Comparison of ENCODE assay signal across 1 cellular context in genomic region chr2:46226620-46227019, GRCh38.
TF ChIP-seq lines count a peak whose summit lies in the region.

No MANE protein-coding gene starts in this region.

TF ChIP-seq in GM12878, 131 proteins besides CTCF, POLR2A, EP300 and RAD21 (continued from another document):
- TF ChIP-seq MTA2 (IDR thresholded peaks at IDR 0.05; ENCODE audit: low read depth), result peak; percentile 77
- 0 out of 2 replicates have a peak, but pooled peaks have one; percentile 29 for TF ChIP-seq TCF7 (IDR thresholded peaks at IDR 0.05; ENCODE audit: borderline replicate concordance)
- no peak for TF ChIP-seq ZZZ3 (IDR thresholded peaks at IDR 0.05; ENCODE audit: control insufficient read depth, insufficient read length, low read depth)
- TF ChIP-seq IRF4 (IDR thresholded peaks at IDR 0.05; ENCODE audit: low read depth, low read length), result no peak
- TF ChIP-seq YBX1 (IDR thresholded peaks at IDR 0.05), result no peak
- peak; percentile 64; the same call in 1 of the 2 replicates for TF ChIP-seq NFIC (IDR thresholded peaks at IDR 0.05; ENCODE audit: low read depth, low read length)
- TF ChIP-seq HDAC6 (IDR thresholded peaks at IDR 0.05; ENCODE audit: unreplicated experiment), result no peak
- TF ChIP-seq NRF1 (conservative IDR thresholded peaks at IDR 0.05; ENCODE audit: low read depth, low read length), result no peak
- TF ChIP-seq, protein P1, sequence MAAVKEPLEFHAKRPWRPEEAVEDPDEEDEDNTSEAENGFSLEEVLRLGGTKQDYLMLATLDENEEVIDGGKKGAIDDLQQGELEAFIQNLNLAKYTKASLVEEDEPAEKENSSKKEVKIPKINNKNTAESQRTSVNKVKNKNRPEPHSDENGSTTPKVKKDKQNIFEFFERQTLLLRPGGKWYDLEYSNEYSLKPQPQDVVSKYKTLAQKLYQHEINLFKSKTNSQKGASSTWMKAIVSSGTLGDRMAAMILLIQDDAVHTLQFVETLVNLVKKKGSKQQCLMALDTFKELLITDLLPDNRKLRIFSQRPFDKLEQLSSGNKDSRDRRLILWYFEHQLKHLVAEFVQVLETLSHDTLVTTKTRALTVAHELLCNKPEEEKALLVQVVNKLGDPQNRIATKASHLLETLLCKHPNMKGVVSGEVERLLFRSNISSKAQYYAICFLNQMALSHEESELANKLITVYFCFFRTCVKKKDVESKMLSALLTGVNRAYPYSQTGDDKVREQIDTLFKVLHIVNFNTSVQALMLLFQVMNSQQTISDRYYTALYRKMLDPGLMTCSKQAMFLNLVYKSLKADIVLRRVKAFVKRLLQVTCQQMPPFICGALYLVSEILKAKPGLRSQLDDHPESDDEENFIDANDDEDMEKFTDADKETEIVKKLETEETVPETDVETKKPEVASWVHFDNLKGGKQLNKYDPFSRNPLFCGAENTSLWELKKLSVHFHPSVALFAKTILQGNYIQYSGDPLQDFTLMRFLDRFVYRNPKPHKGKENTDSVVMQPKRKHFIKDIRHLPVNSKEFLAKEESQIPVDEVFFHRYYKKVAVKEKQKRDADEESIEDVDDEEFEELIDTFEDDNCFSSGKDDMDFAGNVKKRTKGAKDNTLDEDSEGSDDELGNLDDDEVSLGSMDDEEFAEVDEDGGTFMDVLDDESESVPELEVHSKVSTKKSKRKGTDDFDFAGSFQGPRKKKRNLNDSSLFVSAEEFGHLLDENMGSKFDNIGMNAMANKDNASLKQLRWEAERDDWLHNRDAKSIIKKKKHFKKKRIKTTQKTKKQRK (IDR thresholded peaks at IDR 0.05; ENCODE audit: low read depth, low read length), result no peak
- TF ChIP-seq GABPA (IDR thresholded peaks at IDR 0.05; ENCODE audit: low read depth), result no peak
- no peak for TF ChIP-seq RFX5 (IDR thresholded peaks at IDR 0.05; ENCODE audit: low read depth, low read length)
- no peak for TF ChIP-seq CBX3 (IDR thresholded peaks at IDR 0.05; ENCODE audit: borderline replicate concordance, low read depth)
- TF ChIP-seq NFXL1 (IDR thresholded peaks at IDR 0.05; ENCODE audit: borderline replicate concordance), result no peak
- TF ChIP-seq FOXM1 (IDR thresholded peaks at IDR 0.05; ENCODE audit: low read depth, low read length), result no peak
- peak; percentile 24; the same call in 1 of the 2 replicates for TF ChIP-seq RUNX3 (IDR thresholded peaks at IDR 0.05; ENCODE audit: low read length)
- TF ChIP-seq DPF2 (IDR thresholded peaks at IDR 0.05), result 0 out of 2 replicates have a peak, but pooled peaks have one; percentile 26
- TF ChIP-seq E4F1 (IDR thresholded peaks at IDR 0.05; ENCODE audit: borderline replicate concordance, partially characterized antibody), result no peak
- 0 out of 2 replicates have a peak, but pooled peaks have one; percentile 40 for TF ChIP-seq JUNB (IDR thresholded peaks at IDR 0.05)
- no peak for TF ChIP-seq ESRRA (IDR thresholded peaks at IDR 0.05; ENCODE audit: low read length)
- TF ChIP-seq, protein P2, sequence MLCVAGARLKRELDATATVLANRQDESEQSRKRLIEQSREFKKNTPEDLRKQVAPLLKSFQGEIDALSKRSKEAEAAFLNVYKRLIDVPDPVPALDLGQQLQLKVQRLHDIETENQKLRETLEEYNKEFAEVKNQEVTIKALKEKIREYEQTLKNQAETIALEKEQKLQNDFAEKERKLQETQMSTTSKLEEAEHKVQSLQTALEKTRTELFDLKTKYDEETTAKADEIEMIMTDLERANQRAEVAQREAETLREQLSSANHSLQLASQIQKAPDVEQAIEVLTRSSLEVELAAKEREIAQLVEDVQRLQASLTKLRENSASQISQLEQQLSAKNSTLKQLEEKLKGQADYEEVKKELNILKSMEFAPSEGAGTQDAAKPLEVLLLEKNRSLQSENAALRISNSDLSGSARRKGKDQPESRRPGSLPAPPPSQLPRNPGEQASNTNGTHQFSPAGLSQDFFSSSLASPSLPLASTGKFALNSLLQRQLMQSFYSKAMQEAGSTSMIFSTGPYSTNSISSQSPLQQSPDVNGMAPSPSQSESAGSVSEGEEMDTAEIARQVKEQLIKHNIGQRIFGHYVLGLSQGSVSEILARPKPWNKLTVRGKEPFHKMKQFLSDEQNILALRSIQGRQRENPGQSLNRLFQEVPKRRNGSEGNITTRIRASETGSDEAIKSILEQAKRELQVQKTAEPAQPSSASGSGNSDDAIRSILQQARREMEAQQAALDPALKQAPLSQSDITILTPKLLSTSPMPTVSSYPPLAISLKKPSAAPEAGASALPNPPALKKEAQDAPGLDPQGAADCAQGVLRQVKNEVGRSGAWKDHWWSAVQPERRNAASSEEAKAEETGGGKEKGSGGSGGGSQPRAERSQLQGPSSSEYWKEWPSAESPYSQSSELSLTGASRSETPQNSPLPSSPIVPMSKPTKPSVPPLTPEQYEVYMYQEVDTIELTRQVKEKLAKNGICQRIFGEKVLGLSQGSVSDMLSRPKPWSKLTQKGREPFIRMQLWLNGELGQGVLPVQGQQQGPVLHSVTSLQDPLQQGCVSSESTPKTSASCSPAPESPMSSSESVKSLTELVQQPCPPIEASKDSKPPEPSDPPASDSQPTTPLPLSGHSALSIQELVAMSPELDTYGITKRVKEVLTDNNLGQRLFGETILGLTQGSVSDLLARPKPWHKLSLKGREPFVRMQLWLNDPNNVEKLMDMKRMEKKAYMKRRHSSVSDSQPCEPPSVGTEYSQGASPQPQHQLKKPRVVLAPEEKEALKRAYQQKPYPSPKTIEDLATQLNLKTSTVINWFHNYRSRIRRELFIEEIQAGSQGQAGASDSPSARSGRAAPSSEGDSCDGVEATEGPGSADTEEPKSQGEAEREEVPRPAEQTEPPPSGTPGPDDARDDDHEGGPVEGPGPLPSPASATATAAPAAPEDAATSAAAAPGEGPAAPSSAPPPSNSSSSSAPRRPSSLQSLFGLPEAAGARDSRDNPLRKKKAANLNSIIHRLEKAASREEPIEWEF (IDR thresholded peaks at IDR 0.05; ENCODE audit: insufficient replicate concordance, low read depth, low read length), result no peak
- peak; percentile 61; the same call in 1 of the 2 replicates for TF ChIP-seq ATF7 (IDR thresholded peaks at IDR 0.05; ENCODE audit: low read depth)
- no peak for TF ChIP-seq ETV6 (conservative IDR thresholded peaks at IDR 0.05 in 1 of 2, IDR thresholded peaks at IDR 0.05 in 1 of 2; ENCODE audit: borderline replicate concordance in 1 of 2, low read depth in 1 of 2)
- TF ChIP-seq, protein P3, sequence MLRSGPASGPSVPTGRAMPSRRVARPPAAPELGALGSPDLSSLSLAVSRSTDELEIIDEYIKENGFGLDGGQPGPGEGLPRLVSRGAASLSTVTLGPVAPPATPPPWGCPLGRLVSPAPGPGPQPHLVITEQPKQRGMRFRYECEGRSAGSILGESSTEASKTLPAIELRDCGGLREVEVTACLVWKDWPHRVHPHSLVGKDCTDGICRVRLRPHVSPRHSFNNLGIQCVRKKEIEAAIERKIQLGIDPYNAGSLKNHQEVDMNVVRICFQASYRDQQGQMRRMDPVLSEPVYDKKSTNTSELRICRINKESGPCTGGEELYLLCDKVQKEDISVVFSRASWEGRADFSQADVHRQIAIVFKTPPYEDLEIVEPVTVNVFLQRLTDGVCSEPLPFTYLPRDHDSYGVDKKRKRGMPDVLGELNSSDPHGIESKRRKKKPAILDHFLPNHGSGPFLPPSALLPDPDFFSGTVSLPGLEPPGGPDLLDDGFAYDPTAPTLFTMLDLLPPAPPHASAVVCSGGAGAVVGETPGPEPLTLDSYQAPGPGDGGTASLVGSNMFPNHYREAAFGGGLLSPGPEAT (IDR thresholded peaks at IDR 0.05; ENCODE audit: low read depth), result peak; percentile 87
- no peak for TF ChIP-seq SRF (IDR thresholded peaks at IDR 0.05; ENCODE audit: low read depth in 2 of 2, low read length in 2 of 2)
- no peak for TF ChIP-seq E2F4 (IDR thresholded peaks at IDR 0.05; ENCODE audit: low read depth, low read length)
- TF ChIP-seq, protein P4, sequence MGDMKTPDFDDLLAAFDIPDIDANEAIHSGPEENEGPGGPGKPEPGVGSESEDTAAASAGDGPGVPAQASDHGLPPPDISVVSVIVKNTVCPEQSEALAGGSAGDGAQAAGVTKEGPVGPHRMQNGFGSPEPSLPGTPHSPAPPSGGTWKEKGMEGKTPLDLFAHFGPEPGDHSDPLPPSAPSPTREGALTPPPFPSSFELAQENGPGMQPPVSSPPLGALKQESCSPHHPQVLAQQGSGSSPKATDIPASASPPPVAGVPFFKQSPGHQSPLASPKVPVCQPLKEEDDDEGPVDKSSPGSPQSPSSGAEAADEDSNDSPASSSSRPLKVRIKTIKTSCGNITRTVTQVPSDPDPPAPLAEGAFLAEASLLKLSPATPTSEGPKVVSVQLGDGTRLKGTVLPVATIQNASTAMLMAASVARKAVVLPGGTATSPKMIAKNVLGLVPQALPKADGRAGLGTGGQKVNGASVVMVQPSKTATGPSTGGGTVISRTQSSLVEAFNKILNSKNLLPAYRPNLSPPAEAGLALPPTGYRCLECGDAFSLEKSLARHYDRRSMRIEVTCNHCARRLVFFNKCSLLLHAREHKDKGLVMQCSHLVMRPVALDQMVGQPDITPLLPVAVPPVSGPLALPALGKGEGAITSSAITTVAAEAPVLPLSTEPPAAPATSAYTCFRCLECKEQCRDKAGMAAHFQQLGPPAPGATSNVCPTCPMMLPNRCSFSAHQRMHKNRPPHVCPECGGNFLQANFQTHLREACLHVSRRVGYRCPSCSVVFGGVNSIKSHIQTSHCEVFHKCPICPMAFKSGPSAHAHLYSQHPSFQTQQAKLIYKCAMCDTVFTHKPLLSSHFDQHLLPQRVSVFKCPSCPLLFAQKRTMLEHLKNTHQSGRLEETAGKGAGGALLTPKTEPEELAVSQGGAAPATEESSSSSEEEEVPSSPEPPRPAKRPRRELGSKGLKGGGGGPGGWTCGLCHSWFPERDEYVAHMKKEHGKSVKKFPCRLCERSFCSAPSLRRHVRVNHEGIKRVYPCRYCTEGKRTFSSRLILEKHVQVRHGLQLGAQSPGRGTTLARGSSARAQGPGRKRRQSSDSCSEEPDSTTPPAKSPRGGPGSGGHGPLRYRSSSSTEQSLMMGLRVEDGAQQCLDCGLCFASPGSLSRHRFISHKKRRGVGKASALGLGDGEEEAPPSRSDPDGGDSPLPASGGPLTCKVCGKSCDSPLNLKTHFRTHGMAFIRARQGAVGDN (IDR thresholded peaks at IDR 0.05), result peak; percentile 19; the same call in 1 of the 2 replicates
- no peak for TF ChIP-seq HDGF (IDR thresholded peaks at IDR 0.05)
- no peak for TF ChIP-seq KLF5 (IDR thresholded peaks at IDR 0.05; ENCODE audit: partially characterized antibody)
- TF ChIP-seq MAX (IDR thresholded peaks at IDR 0.05; ENCODE audit: low read depth, low read length), result no peak
- TF ChIP-seq SUPT20H (IDR thresholded peaks at IDR 0.05; ENCODE audit: borderline replicate concordance, control insufficient read depth, low read depth, low read length), result no peak
- peak; percentile 50 for TF ChIP-seq MEF2B (IDR thresholded peaks at IDR 0.05; ENCODE audit: partially characterized antibody, poor library complexity, severe bottlenecking)
TF ChIP-seq in GM12878: peak in this region for 13.
